28 cellular contexts compared by ENCODE assay signal in the genomic region with DNA sequence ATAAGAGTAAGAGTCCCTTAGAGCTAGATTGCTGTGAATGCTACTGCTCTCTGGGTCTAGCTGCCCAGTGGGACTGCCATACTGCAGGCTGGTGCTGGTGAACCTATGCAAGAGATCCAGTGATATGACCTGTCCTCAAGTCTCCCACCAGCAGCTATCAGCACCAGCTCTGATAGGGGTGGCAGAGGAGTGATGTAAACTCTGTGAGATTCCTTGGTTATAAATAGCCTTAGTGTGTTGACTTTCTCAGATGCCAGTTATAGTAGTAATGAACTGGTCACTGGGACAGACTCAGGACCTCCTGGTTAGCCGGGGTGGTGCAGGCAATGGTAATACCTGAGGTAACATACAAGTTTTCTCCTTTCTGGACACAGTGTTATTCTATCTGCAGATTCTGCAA.
"Had no signal": no experiment of that assay in that cellular context is flagged by ENCODE, and none has a peak within 500 bp of the region (broad histone marks: within the 10 kb centered on the region; RNA-seq: fewer than 3 reads in every experiment).

No MANE protein-coding gene starts in this region.

- H3K4me1 ChIP-seq: esophagus squamous epithelium, psoas muscle, right lobe of liver, suprapubic skin, transverse colon, vagina had no signal

- DNase-seq: effector memory CD8-positive, alpha-beta T cell; erythroblast; esophagus squamous epithelium; foreskin melanocyte; glutamatergic neuron; kidney; mucosa of descending colon; nephron progenitor cell; occipital lobe; ovary; posterior cingulate gyrus; psoas muscle; right lobe of liver; stimulated activated CD4-positive, alpha-beta T cell treated with anti-CD3 and anti-CD28 coated beads, Interleukin-12 subunit alpha, Interleukin-12 subunit beta, amount 100 ng/mL, for 4 hours; stimulated activated CD4-positive, alpha-beta T cell treated with anti-CD3 and anti-CD28 coated beads, Interleukin-1b, Interleukin-23, amount 100 ng/mL, for 48 hours; stimulated activated CD4-positive, alpha-beta T cell treated with anti-CD3 and anti-CD28 coated beads, Interleukin-4, amount 100 ng/mL, for 1 hour; stimulated activated CD8-positive, alpha-beta memory T cell treated with anti-CD3 and anti-CD28 coated beads, Interleukin-4, amount 100 ng/mL, for 48 hours; stimulated activated naive CD8-positive, alpha-beta T cell treated with anti-CD3 and anti-CD28 coated beads, Interleukin-15, amount 100 ng/mL, for 72 hours; transverse colon had no signal

- H3K4me3 Mint-ChIP-seq: effector memory CD8-positive, alpha-beta T cell; memory B cell; mesothelial cell of epicardium; naive thymus-derived CD4-positive, alpha-beta T cell; nephron progenitor cell; stimulated activated naive CD8-positive, alpha-beta T cell treated with anti-CD3 and anti-CD28 coated beads, Interleukin-15, amount 100 ng/mL, for 72 hours had no signal

- H3K4me1 Mint-ChIP-seq: memory B cell had no signal

- H3K36me3 Mint-ChIP-seq: memory B cell had no signal

- H3K9me3 ChIP-seq: mucosa of descending colon, ovary, psoas muscle, right lobe of liver, suprapubic skin, transverse colon, vagina had no signal

- H3K27ac Mint-ChIP-seq: effector memory CD8-positive, alpha-beta T cell; memory B cell; mesothelial cell of epicardium; nephron progenitor cell; stimulated activated naive CD8-positive, alpha-beta T cell treated with anti-CD3 and anti-CD28 coated beads, Interleukin-15, amount 100 ng/mL, for 72 hours had no signal

- H3K27me3 Mint-ChIP-seq: effector memory CD8-positive, alpha-beta T cell; stimulated activated naive CD8-positive, alpha-beta T cell treated with anti-CD3 and anti-CD28 coated beads, Interleukin-15, amount 100 ng/mL, for 72 hours had no signal

- H3K4me2 ChIP-seq: hepatocyte, smooth muscle cell had no signal

- H3K79me2 ChIP-seq: hepatocyte had no signal

- H2AFZ ChIP-seq: hepatocyte had no signal

- H3K4me3 ChIP-seq: coronary artery, esophagus squamous epithelium, hepatocyte, lung, mucosa of descending colon, ovary, psoas muscle, right lobe of liver, smooth muscle cell, suprapubic skin, transverse colon, vagina had no signal

- ATAC-seq: mucosa of descending colon; naive thymus-derived CD4-positive, alpha-beta T cell; psoas muscle; right lobe of liver; stimulated activated naive CD8-positive, alpha-beta T cell treated with anti-CD3 and anti-CD28 coated beads, Interleukin-15, amount 100 ng/mL, for 72 hours had no signal

- H3K36me3 ChIP-seq: esophagus squamous epithelium, ovary, right lobe of liver, suprapubic skin, transverse colon, vagina had no signal

- H3K27ac ChIP-seq: coronary artery, esophagus squamous epithelium, hepatocyte, ovary, psoas muscle, right lobe of liver, suprapubic skin, transverse colon, vagina had no signal

- H3K27me3 ChIP-seq: esophagus squamous epithelium, hepatocyte, ovary, right lobe of liver, suprapubic skin, transverse colon, vagina had no signal
